Comparison of ENCODE assay signal across 1 cellular context in genomic region chr16:30067584-30067916, GRCh38.
TF ChIP-seq lines count a peak whose summit lies in the region.

No MANE protein-coding gene starts in this region.

TF ChIP-seq in H1, 55 proteins besides CTCF, POLR2A, EP300 and RAD21:
- TF ChIP-seq GABPA (IDR thresholded peaks at IDR 0.05; ENCODE audit: borderline replicate concordance, insufficient read depth, low read length) (no peak), POLR2AphosphoS5 (IDR thresholded peaks at IDR 0.05; ENCODE audit: low read depth, low read length) (peak; percentile 38; the same call in 1 of the 2 replicates)
